2 cellular contexts compared by ENCODE assay signal in genomic region chr3:46516521-46516920, GRCh38.
TF ChIP-seq lines count a peak whose summit lies in the region.

No MANE protein-coding gene starts in this region.

TF ChIP-seq in HCT116, 20 proteins besides CTCF, POLR2A, EP300 and RAD21:
- TF ChIP-seq EZH2phosphoT487 (IDR thresholded peaks at IDR 0.05; ENCODE audit: borderline replicate concordance) (no peak), EGR1 (IDR thresholded peaks at IDR 0.05; ENCODE audit: low read depth) (no peak), SIN3A (IDR thresholded peaks at IDR 0.05; ENCODE audit: low read depth) (no peak), CEBPB (IDR thresholded peaks at IDR 0.05; ENCODE audit: low read depth) (no peak), CBX3 (IDR thresholded peaks at IDR 0.05; ENCODE audit: low read depth) (no peak)
- TF ChIP-seq, protein P1, sequence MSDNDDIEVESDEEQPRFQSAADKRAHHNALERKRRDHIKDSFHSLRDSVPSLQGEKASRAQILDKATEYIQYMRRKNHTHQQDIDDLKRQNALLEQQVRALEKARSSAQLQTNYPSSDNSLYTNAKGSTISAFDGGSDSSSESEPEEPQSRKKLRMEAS (IDR thresholded peaks at IDR 0.05): no peak
- TF ChIP-seq, protein P2, sequence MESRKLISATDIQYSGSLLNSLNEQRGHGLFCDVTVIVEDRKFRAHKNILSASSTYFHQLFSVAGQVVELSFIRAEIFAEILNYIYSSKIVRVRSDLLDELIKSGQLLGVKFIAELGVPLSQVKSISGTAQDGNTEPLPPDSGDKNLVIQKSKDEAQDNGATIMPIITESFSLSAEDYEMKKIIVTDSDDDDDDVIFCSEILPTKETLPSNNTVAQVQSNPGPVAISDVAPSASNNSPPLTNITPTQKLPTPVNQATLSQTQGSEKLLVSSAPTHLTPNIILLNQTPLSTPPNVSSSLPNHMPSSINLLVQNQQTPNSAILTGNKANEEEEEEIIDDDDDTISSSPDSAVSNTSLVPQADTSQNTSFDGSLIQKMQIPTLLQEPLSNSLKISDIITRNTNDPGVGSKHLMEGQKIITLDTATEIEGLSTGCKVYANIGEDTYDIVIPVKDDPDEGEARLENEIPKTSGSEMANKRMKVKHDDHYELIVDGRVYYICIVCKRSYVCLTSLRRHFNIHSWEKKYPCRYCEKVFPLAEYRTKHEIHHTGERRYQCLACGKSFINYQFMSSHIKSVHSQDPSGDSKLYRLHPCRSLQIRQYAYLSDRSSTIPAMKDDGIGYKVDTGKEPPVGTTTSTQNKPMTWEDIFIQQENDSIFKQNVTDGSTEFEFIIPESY (IDR thresholded peaks at IDR 0.05; ENCODE audit: extremely low read depth, insufficient replicate concordance, low read length): no peak
- TF ChIP-seq, protein P3, sequence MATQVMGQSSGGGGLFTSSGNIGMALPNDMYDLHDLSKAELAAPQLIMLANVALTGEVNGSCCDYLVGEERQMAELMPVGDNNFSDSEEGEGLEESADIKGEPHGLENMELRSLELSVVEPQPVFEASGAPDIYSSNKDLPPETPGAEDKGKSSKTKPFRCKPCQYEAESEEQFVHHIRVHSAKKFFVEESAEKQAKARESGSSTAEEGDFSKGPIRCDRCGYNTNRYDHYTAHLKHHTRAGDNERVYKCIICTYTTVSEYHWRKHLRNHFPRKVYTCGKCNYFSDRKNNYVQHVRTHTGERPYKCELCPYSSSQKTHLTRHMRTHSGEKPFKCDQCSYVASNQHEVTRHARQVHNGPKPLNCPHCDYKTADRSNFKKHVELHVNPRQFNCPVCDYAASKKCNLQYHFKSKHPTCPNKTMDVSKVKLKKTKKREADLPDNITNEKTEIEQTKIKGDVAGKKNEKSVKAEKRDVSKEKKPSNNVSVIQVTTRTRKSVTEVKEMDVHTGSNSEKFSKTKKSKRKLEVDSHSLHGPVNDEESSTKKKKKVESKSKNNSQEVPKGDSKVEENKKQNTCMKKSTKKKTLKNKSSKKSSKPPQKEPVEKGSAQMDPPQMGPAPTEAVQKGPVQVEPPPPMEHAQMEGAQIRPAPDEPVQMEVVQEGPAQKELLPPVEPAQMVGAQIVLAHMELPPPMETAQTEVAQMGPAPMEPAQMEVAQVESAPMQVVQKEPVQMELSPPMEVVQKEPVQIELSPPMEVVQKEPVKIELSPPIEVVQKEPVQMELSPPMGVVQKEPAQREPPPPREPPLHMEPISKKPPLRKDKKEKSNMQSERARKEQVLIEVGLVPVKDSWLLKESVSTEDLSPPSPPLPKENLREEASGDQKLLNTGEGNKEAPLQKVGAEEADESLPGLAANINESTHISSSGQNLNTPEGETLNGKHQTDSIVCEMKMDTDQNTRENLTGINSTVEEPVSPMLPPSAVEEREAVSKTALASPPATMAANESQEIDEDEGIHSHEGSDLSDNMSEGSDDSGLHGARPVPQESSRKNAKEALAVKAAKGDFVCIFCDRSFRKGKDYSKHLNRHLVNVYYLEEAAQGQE (IDR thresholded peaks at IDR 0.05; ENCODE audit: low read depth): no peak

TF ChIP-seq in endothelial cell of umbilical vein, 7 proteins besides CTCF, POLR2A, EP300 and RAD21:
- TF ChIP-seq EZH2 (IDR thresholded peaks at IDR 0.05; ENCODE audit: borderline replicate concordance, low read depth, low read length, severe bottlenecking) (no peak), GATA2 (IDR thresholded peaks at IDR 0.05; ENCODE audit: insufficient read depth, insufficient read length, low read depth, low read length) (no peak), POLR2AphosphoS5 (IDR thresholded peaks at IDR 0.05; ENCODE audit: insufficient read depth, low read depth, low read length) (no peak), MYC (IDR thresholded peaks at IDR 0.05; ENCODE audit: low read depth, low read length) (no peak), JUN (IDR thresholded peaks at IDR 0.05; ENCODE audit: borderline replicate concordance, insufficient read depth, insufficient read length, low read depth) (no peak), FOS (IDR thresholded peaks at IDR 0.05; ENCODE audit: borderline replicate concordance, insufficient read depth, low read length) (no peak)
- TF ChIP-seq, protein P1 (IDR thresholded peaks at IDR 0.05; ENCODE audit: insufficient read depth, insufficient read length): no peak
